ENCODE assay signal across 8 cellular contexts in the genomic region with DNA sequence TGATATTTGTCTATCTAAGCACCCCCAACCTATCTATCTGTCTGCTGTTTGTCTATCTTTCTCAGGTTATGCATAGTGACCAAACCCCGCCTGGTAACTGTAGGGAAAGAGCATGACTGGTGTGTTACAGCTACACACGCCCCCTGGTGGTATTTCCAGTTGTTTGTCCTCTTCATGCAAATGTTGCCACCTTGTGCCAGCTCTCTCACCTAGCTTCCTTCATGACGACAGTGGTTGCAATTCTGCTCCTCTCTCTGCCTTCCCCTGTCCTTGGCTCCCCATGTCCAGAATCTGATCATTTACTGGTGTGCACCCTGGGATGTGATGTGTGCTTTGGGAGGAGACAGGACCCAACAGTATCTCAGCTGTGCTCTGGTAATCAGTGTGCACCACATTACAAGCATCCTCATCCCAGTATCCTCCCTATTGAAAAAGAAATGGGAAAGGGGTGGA. TPM values are rescaled to one million over a fixed set of nuclear protein-coding genes. Genes with fewer than 3 reads are reported as not detected.
DNase-seq lines count a peak whose midpoint lies in the region; ATAC-seq and TF ChIP-seq lines count a peak whose summit lies in the region.

No MANE protein-coding gene starts in this region.

- peak; percentile 81 for ATAC-seq in GM19395 (IDR thresholded peaks at IDR 0.05; ENCODE audit: unreplicated experiment)
- ATAC-seq in naive thymus-derived CD4-positive, alpha-beta T cell, result peak; percentile 85
- no peak for ATAC-seq in GM21737 (IDR thresholded peaks at IDR 0.05; ENCODE audit: unreplicated experiment)

- in situ Hi-C loops in transverse colon (cut with MboI; ENCODE audit: low pct_ligation_motif_present in 1 of 4, low pct_unique_long_range_greater_than_20kb in 1 of 4, low sequenced_read_pairs in 3 of 4), result loop anchor here in 1 of 4 donors (25.0 kb wide), 1 partner anchor 260 kb away; no protein-coding TSS in a partner anchor

- no peaks in the 10 kb centered on the region for H3K9me3 ChIP-seq in naive thymus-derived CD4-positive, alpha-beta T cell (ENCODE audit: control insufficient read depth in 2 of 3, low read length in 3 of 3)
- H3K9me3 ChIP-seq in transverse colon, result no peaks in the 10 kb centered on the region

- H3K4me3 ChIP-seq in naive thymus-derived CD4-positive, alpha-beta T cell (ENCODE audit: low read length), result no peak overlapping the region
- H3K4me3 ChIP-seq in transverse colon, result no peak overlapping the region

- no peaks in the 10 kb centered on the region for H3K27me3 ChIP-seq in naive thymus-derived CD4-positive, alpha-beta T cell (ENCODE audit: control insufficient read depth in 2 of 2, insufficient read depth in 2 of 2, low read length in 2 of 2)
- H3K27me3 ChIP-seq in transverse colon, result no peaks in the 10 kb centered on the region

- H3K4me1 Mint-ChIP-seq in naive thymus-derived CD4-positive, alpha-beta T cell, result peaks cover 0 to 21% (median 0%) of the 10 kb centered on the region in 7 donors

- no peaks in the 10 kb centered on the region for H3K4me1 ChIP-seq in naive thymus-derived CD4-positive, alpha-beta T cell (ENCODE audit: control insufficient read depth in 2 of 2, insufficient read depth in 2 of 2, low read length in 2 of 2)
- peaks cover 0 to 4% (median 0%) of the 10 kb centered on the region in 4 donors for H3K4me1 ChIP-seq in transverse colon

- no peak overlapping the region for H3K27ac Mint-ChIP-seq in naive thymus-derived CD4-positive, alpha-beta T cell

- no peak overlapping the region for H3K27ac ChIP-seq in naive thymus-derived CD4-positive, alpha-beta T cell (ENCODE audit: low read depth, low read length)
- no peak overlapping the region for H3K27ac ChIP-seq in transverse colon

- H3K4me3 Mint-ChIP-seq in naive thymus-derived CD4-positive, alpha-beta T cell, result no peak overlapping the region

- intact Hi-C loops in naive thymus-derived CD4-positive, alpha-beta T cell (cut with micrococcal nuclease), result loop anchor here (1.0 to 10.0 kb wide), 7 partner anchors 8 to 1113 kb away; a partner anchor contains a TSS
- intact Hi-C loops in transverse colon (cut with DNase I; ENCODE audit: low total_unique reads), result no loop called here

- 21% methylated on average over 3 of the region's 3 CpGs; no CpG with 5 or more reads in 1 of the 2 donors for WGBS in transverse colon (ENCODE audit: low coverage in 1 of 2), 2 donors

- no peak for TF ChIP-seq POLR2A in transverse colon (IDR thresholded peaks at IDR 0.05)

- H3K36me3 Mint-ChIP-seq in naive thymus-derived CD4-positive, alpha-beta T cell, result no peaks in the 10 kb centered on the region

- H3K27me3 Mint-ChIP-seq in naive thymus-derived CD4-positive, alpha-beta T cell, result peaks cover 0 to 23% (median 0%) of the 10 kb centered on the region in 5 donors

- H3K9me3 Mint-ChIP-seq in naive thymus-derived CD4-positive, alpha-beta T cell, result no peaks in the 10 kb centered on the region

- TF ChIP-seq EP300 in transverse colon (IDR thresholded peaks at IDR 0.05; ENCODE audit: low read depth), result no peak

- no peaks in the 10 kb centered on the region for H3K36me3 ChIP-seq in naive thymus-derived CD4-positive, alpha-beta T cell (ENCODE audit: control insufficient read depth in 2 of 3, insufficient read depth in 3 of 3, low read length in 3 of 3)
- H3K36me3 ChIP-seq in transverse colon, result no peaks in the 10 kb centered on the region

- peak; percentile 52 to 71 (median 60) for TF ChIP-seq CTCF in transverse colon (IDR thresholded peaks at IDR 0.05)

- CTCF ChIA-PET in naive thymus-derived CD4-positive, alpha-beta T cell (lab: Charles Lee), result interaction anchor here (0.7 to 1.6 kb wide), 8 partner anchors 20 to 267 kb away, joined by 3 to 7 read pairs (median 4); no protein-coding TSS in a partner anchor

- DNase-seq in AG20443 (ENCODE audit: low spot score) (peak; percentile 62), NCI-H2196 (lab: John Stamatoyannopoulos, UW; ENCODE audit: unreplicated experiment) (peak; percentile 53), transverse colon (peak; percentile 71)
- DNase-seq in activated CD4-positive, CD25-positive, alpha-beta regulatory T cell (lab: John Stamatoyannopoulos, UW), result peak in 3 of 4 experiments; percentile 14 to 45 (median 25)
- DNase-seq in effector CD4-positive, alpha-beta T cell, result peak; percentile 57
- DNase-seq in naive thymus-derived CD4-positive, alpha-beta T cell, result peak in 8 of 9 donors; percentile 10 to 61 (median 43)

- POLR2A ChIA-PET in naive thymus-derived CD4-positive, alpha-beta T cell (lab: Charles Lee), result interaction anchor here (2.0 kb wide), 1 partner anchor 240 kb away, joined by 11 read pairs; no protein-coding TSS in a partner anchor

RNA-seq across cellular contexts. Expression of a gene that starts 8.1 kb away (rescaled TPM):
- 1 to 10 TPM in 2 of 5 experiments, under 1 TPM in 1, not detected in 2; 0.94 to 5.6 (median 2.3) TPM for total RNA-seq in naive thymus-derived CD4-positive, alpha-beta T cell
- polyA plus RNA-seq in naive thymus-derived CD4-positive, alpha-beta T cell, result not detected
- total RNA-seq in transverse colon, result 1 to 10 TPM in 2 of 4 donors, not detected in 2; 1.8 to 2.7 TPM

RNA-seq across cellular contexts. Expression of a gene that starts 8.4 kb away (rescaled TPM):
- total RNA-seq in naive thymus-derived CD4-positive, alpha-beta T cell, result 10 to 100 TPM; 12.7 to 27.0 (median 18.7) TPM
- 10 to 100 TPM; 11.6 to 20.7 TPM for polyA plus RNA-seq in naive thymus-derived CD4-positive, alpha-beta T cell
- 10 to 100 TPM in 2 of 4 donors, 1 to 10 TPM in 2; 7.1 to 17.1 (median 12.2) TPM for total RNA-seq in transverse colon
